In genomic region chr7:19930851-19931250, GRCh38 we compare ENCODE assay signal across 24 cellular contexts.
"Had no signal": no experiment of that assay in that cellular context is flagged by ENCODE, and none has a peak within 500 bp of the region (broad histone marks: within the 10 kb centered on the region; RNA-seq: fewer than 3 reads in every experiment).

No MANE protein-coding gene starts in this region.

- H2AFZ ChIP-seq: hepatocyte had no signal

- H3K27me3 ChIP-seq: foreskin keratinocyte, hepatocyte, spleen, testis, tibial nerve, upper lobe of right lung, vagina had no signal

- H3K79me2 ChIP-seq: hepatocyte had no signal

- H3K4me1 ChIP-seq: foreskin keratinocyte, psoas muscle, spleen, testis, tibial nerve, upper lobe of right lung, vagina had no signal

- H3K9me3 ChIP-seq: psoas muscle, testis, vagina had no signal

- H3K4me2 ChIP-seq: hepatocyte had no signal

- FAIRE-seq: endothelial cell of umbilical vein, kidney had no signal

- DNase-seq: effector CD4-positive, alpha-beta T cell; endodermal cell; foreskin keratinocyte; head of caudate nucleus; kidney; left colon; left ventricle myocardium superior; mesendoderm; naive B cell; occipital lobe; psoas muscle; retina; spleen; stimulated activated CD4-positive, alpha-beta T cell treated with anti-CD3 and anti-CD28 coated beads, Interleukin-15, amount 100 ng/mL, for 24 hours; stimulated activated CD4-positive, alpha-beta T cell treated with anti-CD3 and anti-CD28 coated beads, Interleukin-1b, Interleukin-23, amount 100 ng/mL, for 48 hours; stimulated activated CD4-positive, alpha-beta T cell treated with anti-CD3 and anti-CD28 coated beads, Interleukin-4, amount 100 ng/mL, for 24 hours; testis; upper lobe of right lung had no signal

- H3K27ac ChIP-seq: coronary artery, foreskin keratinocyte, hepatocyte, psoas muscle, spleen, testis, tibial nerve, upper lobe of right lung, vagina had no signal

- H3K4me3 ChIP-seq: coronary artery, hepatocyte, lung, psoas muscle, spleen, testis, tibial nerve, upper lobe of right lung, vagina had no signal

- H3K36me3 ChIP-seq: spleen, tibial nerve, upper lobe of right lung, vagina had no signal
